In the genomic region with DNA sequence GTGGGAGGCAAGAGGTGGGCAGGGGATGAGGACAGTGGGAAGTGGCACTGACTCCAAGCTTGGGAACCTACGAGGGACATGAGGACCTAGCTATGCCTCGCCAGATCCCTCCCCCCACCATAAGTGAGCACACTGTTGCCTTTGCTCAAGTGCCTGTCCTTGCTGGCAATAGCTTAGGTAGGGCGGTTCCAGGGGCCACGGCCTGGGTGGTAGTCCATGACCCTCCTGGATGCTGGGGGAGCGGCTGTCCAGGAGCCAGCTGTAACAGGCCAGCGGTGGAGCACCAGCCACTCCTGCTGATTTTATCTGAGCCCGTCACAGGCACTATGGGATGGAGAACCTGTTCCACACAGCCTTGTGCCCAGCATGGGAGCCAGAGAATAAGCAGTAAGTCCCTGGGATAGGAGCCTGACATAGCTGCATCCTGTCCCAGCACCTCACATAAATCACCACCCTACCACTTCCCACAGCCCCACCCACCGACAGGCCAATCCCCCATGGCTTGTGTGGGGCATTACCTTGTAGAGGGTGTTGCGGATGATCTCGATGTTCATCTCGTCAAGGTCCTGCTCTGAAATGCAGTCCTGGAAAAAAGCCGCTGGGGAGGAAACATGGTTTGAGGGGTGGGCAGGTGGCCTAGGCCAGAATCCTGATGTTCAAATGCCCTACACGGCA, we compare ENCODE assay signal across 31 cellular contexts. TPM values are rescaled to one million over a fixed set of nuclear protein-coding genes. Genes with fewer than 3 reads are reported as not detected.
DNase-seq lines count a peak whose midpoint lies in the region; ATAC-seq, FAIRE-seq and TF ChIP-seq lines count a peak whose summit lies in the region.
"Had no signal": no experiment of that assay in that cellular context is flagged by ENCODE, and none has a peak within 500 bp of the region (broad histone marks: within the 10 kb centered on the region; RNA-seq: fewer than 3 reads in every experiment).

No MANE protein-coding gene starts in this region.

- peaks cover 6% of the 10 kb centered on the region; the same call in 1 of the 2 replicates for H3K9me1 ChIP-seq in IMR-90 (ENCODE audit: insufficient read depth, low read length)

- H3K79me1 ChIP-seq in IMR-90 (ENCODE audit: low read depth in 1 of 2, low read length in 2 of 2), result peaks cover 0 to 57% of the 10 kb centered on the region in 2 experiments; a peak in 2 of 4 replicates

- no peak overlapping the region for H3K56ac ChIP-seq in IMR-90 (ENCODE audit: extremely low read depth, insufficient read depth, low read length)

- DNase-seq in IMR-90, result no peak
- DNase-seq in bronchial epithelial cell (ENCODE audit: low read depth), result no peak
- peak; percentile 80 for DNase-seq in osteoblast (ENCODE audit: insufficient read length, low spot score, missing footprints)
- no peak for DNase-seq in suprapubic skin (ENCODE audit: low spot score in 2 of 2)
- no peak for DNase-seq in activated T-cell treated with anti-CD3 and anti-CD28 coated beads for 4 hours
- no peak for DNase-seq in esophagus squamous epithelium (lab: John Stamatoyannopoulos, UW)
- no peak for DNase-seq in AG20443 (ENCODE audit: low spot score)
- DNase-seq: ACHN; activated CD4-positive, CD25-positive, alpha-beta regulatory T cell treated with anti-CD3 and anti-CD28 coated beads, Interleukin-2, amount 50 U/mL, for 72 hours; activated T-cell treated with anti-CD3 and anti-CD28 coated beads, Interleukin-2, amount 50 U/mL, for 1 hour; Calu3; effector CD8-positive, alpha-beta T cell; midbrain; NCI-H187 treated with DMSO at 0.1 percent for 48 hours; NCI-H226; NCI-H82; SHP77; T-cell had no signal

- FAIRE-seq in bronchial epithelial cell (lab: Jason Lieb, UNC), result peak; percentile 7
- FAIRE-seq: GM12892, HTR-8/SVneo, pancreas had no signal

- POLR2A ChIA-PET in IMR-90 (lab: Charles Lee; ENCODE audit: unreplicated experiment), result no interaction called here

- peak overlapping the region; percentile 9 for H2AK9ac ChIP-seq in IMR-90 (replicated peaks; ENCODE audit: low read depth, low read length, poor library complexity)

- H3K4ac ChIP-seq in IMR-90 (ENCODE audit: low read depth, low read length), result no peak overlapping the region

- H4K20me1 ChIP-seq in IMR-90 (ENCODE audit: insufficient read depth, low read length) (peaks cover 50% of the 10 kb centered on the region), osteoblast (ENCODE audit: insufficient read depth, low read length) (peaks cover 63% of the 10 kb centered on the region)

- no peak overlapping the region for H4K91ac ChIP-seq in IMR-90 (ENCODE audit: insufficient read depth, low read depth, low read length)

- H4K8ac ChIP-seq in IMR-90 (ENCODE audit: low read depth in 2 of 2, low read length in 2 of 2), result no peak overlapping the region

- TF ChIP-seq EP300 in suprapubic skin (IDR thresholded peaks at IDR 0.05), result no peak

- H4K5ac ChIP-seq in IMR-90 (ENCODE audit: low read depth, low read length), result no peak overlapping the region

- 95% methylated on average over 9 of the region's 13 CpGs; no CpG with 5 or more reads in 1 of the 2 experiments for WGBS in IMR-90 (ENCODE audit: extremely low coverage in 2 of 2, insufficient read length in 1 of 2), 2 experiments
- 65% methylated on average over 9 of the region's 13 CpGs for WGBS in suprapubic skin
- 80 to 93% methylated on average over 1 to 3 of the region's 13 CpGs for WGBS in esophagus squamous epithelium, 2 donors

- H3K4me3 ChIP-seq in IMR-90 (ENCODE audit: insufficient read depth, low read depth, low read length) (no peak overlapping the region), bronchial epithelial cell (ENCODE audit: low read depth, low read length) (no peak overlapping the region), osteoblast (ENCODE audit: insufficient read depth, low read length) (no peak overlapping the region), suprapubic skin (no peak overlapping the region), esophagus squamous epithelium (no peak overlapping the region)
- H3K4me3 ChIP-seq: BLaER1 treated with 17β-estradiol and CSF1 and Interleukin-3, amounts not matched to agents 10 nM and 100 nM; pancreas; right lobe of liver had no signal

- no peak overlapping the region for H3K27ac ChIP-seq in IMR-90 (ENCODE audit: insufficient read depth, low read length)
- no peak overlapping the region for H3K27ac ChIP-seq in osteoblast (ENCODE audit: low read depth, low read length)
- H3K27ac ChIP-seq in suprapubic skin, result peak overlapping the region; percentile 63
- peak overlapping the region in 2 of 4 donors; percentile 25 to 47 for H3K27ac ChIP-seq in esophagus squamous epithelium
- H3K27ac ChIP-seq: BLaER1 treated with 17β-estradiol and CSF1 and Interleukin-3, amounts not matched to agents 10 nM and 100 nM; KMS-11 had no signal

- TF ChIP-seq POLR2A in IMR-90 (IDR thresholded peaks at IDR 0.05; ENCODE audit: low read depth, low read length) (no peak), suprapubic skin (IDR thresholded peaks at IDR 0.05) (no peak), esophagus squamous epithelium (IDR thresholded peaks at IDR 0.05) (no peak)

- TF ChIP-seq RAD21 in IMR-90 (IDR thresholded peaks at IDR 0.05; ENCODE audit: low read length), result no peak

- H3K27me3 ChIP-seq in IMR-90 (ENCODE audit: control insufficient read depth, insufficient read depth, low read length), result no peaks in the 10 kb centered on the region
- H3K27me3 ChIP-seq in bronchial epithelial cell (ENCODE audit: control insufficient read depth, insufficient read depth, low read length), result no peaks in the 10 kb centered on the region
- H3K27me3 ChIP-seq in osteoblast (ENCODE audit: insufficient read depth, low read length), result no peaks in the 10 kb centered on the region
- H3K27me3 ChIP-seq in suprapubic skin, result no peaks in the 10 kb centered on the region
- no peaks in the 10 kb centered on the region for H3K27me3 ChIP-seq in esophagus squamous epithelium
- H3K27me3 ChIP-seq: BLaER1 treated with 17β-estradiol and CSF1 and Interleukin-3, amounts not matched to agents 10 nM and 100 nM; pancreas; right lobe of liver had no signal

- H3K18ac ChIP-seq in IMR-90 (ENCODE audit: low read depth, low read length), result no peak overlapping the region

- dilution Hi-C loops in IMR-90 (cut with HindIII; ENCODE audit: low sequenced_read_pairs, unreplicated experiment), result no loop called here

- H3K79me2 ChIP-seq in osteoblast (ENCODE audit: insufficient read depth, low read length), result peaks cover 50% of the 10 kb centered on the region

- H2BK5ac ChIP-seq in IMR-90 (ENCODE audit: low read depth, low read length, poor library complexity, severe bottlenecking), result no peak overlapping the region

- H2AK5ac ChIP-seq in IMR-90 (ENCODE audit: low read depth, low read length), result no peak overlapping the region

- ATAC-seq in IMR-90 (ENCODE audit: low read depth) (no peak), HG03520 (IDR thresholded peaks at IDR 0.05; ENCODE audit: unreplicated experiment) (no peak)
- ATAC-seq: left colon, T-cell had no signal

- no peak overlapping the region for H2AFZ ChIP-seq in IMR-90 (replicated peaks; ENCODE audit: low read length, poor library complexity)
- no peak overlapping the region for H2AFZ ChIP-seq in osteoblast (ENCODE audit: low read length)

- H2BK20ac ChIP-seq in IMR-90 (ENCODE audit: low read depth, low read length), result no peak overlapping the region

- CTCF ChIA-PET in IMR-90 (lab: Yijun Ruan, JAX), result no interaction called here

- in situ Hi-C loops in IMR-90 (cut with MboI; ENCODE audit: low sequenced_read_pairs), result no loop called here

- H3K36me3 ChIP-seq in IMR-90 (ENCODE audit: control insufficient read depth, insufficient read depth, low read length) (peaks cover 28% of the 10 kb centered on the region), bronchial epithelial cell (ENCODE audit: control insufficient read depth, insufficient read depth, low read length) (peaks cover 30% of the 10 kb centered on the region), osteoblast (ENCODE audit: insufficient read depth, low read length) (peaks cover 15% of the 10 kb centered on the region), suprapubic skin (peaks cover 49% of the 10 kb centered on the region), esophagus squamous epithelium (peaks cover 23 to 92% (median 24%) of the 10 kb centered on the region in 3 donors)

- H2BK120ac ChIP-seq in IMR-90 (ENCODE audit: low read depth, low read length), result no peak overlapping the region

- no peak overlapping the region for H3K4me2 ChIP-seq in IMR-90 (ENCODE audit: low read depth, low read length)
- H3K4me2 ChIP-seq in osteoblast (ENCODE audit: insufficient read depth, low read length), result no peak overlapping the region
- H3K4me2 ChIP-seq: KMS-11 had no signal

- no peak overlapping the region for H3K23ac ChIP-seq in IMR-90 (ENCODE audit: low read depth, low read length)

- H3K4me1 ChIP-seq in IMR-90 (ENCODE audit: control insufficient read depth, insufficient read depth, low read length), result peaks cover 35% of the 10 kb centered on the region
- peaks cover 39% of the 10 kb centered on the region for H3K4me1 ChIP-seq in osteoblast (ENCODE audit: insufficient read depth, low read length)
- H3K4me1 ChIP-seq in suprapubic skin, result peaks cover 84% of the 10 kb centered on the region
- peaks cover 28 to 84% (median 46%) of the 10 kb centered on the region in 3 donors for H3K4me1 ChIP-seq in esophagus squamous epithelium

- BruUV-seq in IMR-90 (replicated peaks; lab: Mats Ljungman, UMichigan), result no TSS peak

- H3K9ac ChIP-seq in IMR-90 (ENCODE audit: low read depth, low read length), result no peak overlapping the region
- H3K9ac ChIP-seq: KMS-11 had no signal

- H3K14ac ChIP-seq in IMR-90 (replicated peaks; ENCODE audit: low read depth, low read length), result no peak overlapping the region

- H3K9me3 ChIP-seq in IMR-90 (ENCODE audit: control insufficient read depth, insufficient read depth, low read length) (no peaks in the 10 kb centered on the region), osteoblast (ENCODE audit: low read depth, low read length) (no peaks in the 10 kb centered on the region), suprapubic skin (no peaks in the 10 kb centered on the region), esophagus squamous epithelium (no peaks in the 10 kb centered on the region)
- H3K9me3 ChIP-seq: BLaER1 treated with 17β-estradiol and CSF1 and Interleukin-3, amounts not matched to agents 10 nM and 100 nM; pancreas; right lobe of liver had no signal

- H2BK15ac ChIP-seq in IMR-90 (ENCODE audit: low read depth, low read length), result no peak overlapping the region

- intact Hi-C loops in IMR-90 (cut with micrococcal nuclease) (no loop called here), esophagus squamous epithelium (cut with DNase I) (no loop called here)

- no peak for TF ChIP-seq CTCF in IMR-90 (conservative IDR thresholded peaks at IDR 0.05; ENCODE audit: low read depth, low read length)
- no peak for TF ChIP-seq CTCF in bronchial epithelial cell (IDR thresholded peaks at IDR 0.05; ENCODE audit: insufficient read depth, low read length, severe bottlenecking)
- TF ChIP-seq CTCF in osteoblast (IDR thresholded peaks at IDR 0.05; ENCODE audit: extremely low read depth, low read depth, low read length), result no peak
- TF ChIP-seq CTCF in suprapubic skin (IDR thresholded peaks at IDR 0.05), result no peak
- TF ChIP-seq CTCF in esophagus squamous epithelium (IDR thresholded peaks at IDR 0.05), result no peak

RNA-seq across cellular contexts. Expression of gene HSD11B2, which starts 11.8 kb away (rescaled TPM):
- total RNA-seq in IMR-90 (2012; rRNA removed) (not detected in 2 replicates), bronchial epithelial cell (2.1 and 2.3 TPM in 2 replicates), osteoblast (not detected in 2 replicates), suprapubic skin (100 to 1,000 TPM in 1 of 4 donors, 10 to 100 TPM in 3; 45.6 to 164 (median 69.1) TPM), esophagus squamous epithelium (10 to 100 TPM in 1 of 4 donors, 1 to 10 TPM in 3; 2.1 to 13.0 (median 6.7) TPM)
- 0.26 and 0.27 TPM in 2 replicates for polyA plus RNA-seq in IMR-90 (2012; rRNA removed)
- polyA plus RNA-seq in IMR-90 (2012; cell fraction: cytosol; rRNA removed), result 0.12 TPM in 1 of 2 replicates, not detected in the other
- polyA plus RNA-seq in IMR-90 (2012; cell fraction: nucleus; rRNA removed; ENCODE audit: low replicate concordance), result 0.47 and 0.60 TPM in 2 replicates
- total RNA-seq: Daoy, OCI-LY7 had no signal

RNA-seq across cellular contexts. Expression of gene ZDHHC1, which starts 26.4 kb away (rescaled TPM):
- total RNA-seq in IMR-90 (2012; rRNA removed) (1.7 and 2.0 TPM in 2 replicates), bronchial epithelial cell (1.8 and 4.1 TPM in 2 replicates), osteoblast (9.0 and 13.3 TPM in 2 replicates), suprapubic skin (10 to 100 TPM; 14.0 to 31.0 (median 23.8) TPM), esophagus squamous epithelium (10 to 100 TPM in 1 of 4 donors, 1 to 10 TPM in 3; 2.5 to 11.1 (median 3.8) TPM)
- 5.9 and 6.1 TPM in 2 replicates for polyA plus RNA-seq in IMR-90 (2012; rRNA removed)
- 4.2 and 9.4 TPM in 2 replicates for polyA plus RNA-seq in IMR-90 (2012; cell fraction: cytosol; rRNA removed)
- polyA plus RNA-seq in IMR-90 (2012; cell fraction: nucleus; rRNA removed; ENCODE audit: low replicate concordance), result 16.9 and 38.6 TPM in 2 replicates
- total RNA-seq: OCI-LY7 had no signal

RNA-seq across cellular contexts. Expression of gene ATP6V0D1, which starts 38.2 kb away (rescaled TPM):
- total RNA-seq in IMR-90 (2012; rRNA removed) (112 and 128 TPM in 2 replicates), bronchial epithelial cell (78.2 and 79.4 TPM in 2 replicates), osteoblast (146 and 158 TPM in 2 replicates), suprapubic skin (100 to 1,000 TPM in 3 of 4 donors, 10 to 100 TPM in 1; 90.0 to 134 (median 110) TPM), esophagus squamous epithelium (100 to 1,000 TPM in 3 of 4 donors, 10 to 100 TPM in 1; 99.4 to 158 (median 131) TPM)
- 123 and 124 TPM in 2 replicates for polyA plus RNA-seq in IMR-90 (2012; rRNA removed)
- polyA plus RNA-seq in IMR-90 (2012; cell fraction: cytosol; rRNA removed), result 207 and 212 TPM in 2 replicates
- polyA plus RNA-seq in IMR-90 (2012; cell fraction: nucleus; rRNA removed; ENCODE audit: low replicate concordance), result 94.6 and 127 TPM in 2 replicates

RNA-seq across cellular contexts. Expression of gene AGRP, which starts 40.6 kb away (rescaled TPM):
- total RNA-seq in IMR-90 (2012; rRNA removed) (not detected in 2 replicates), bronchial epithelial cell (not detected in 2 replicates), osteoblast (not detected in 2 replicates), suprapubic skin (not detected), esophagus squamous epithelium (not detected)
- not detected in 2 replicates for polyA plus RNA-seq in IMR-90 (2012; rRNA removed)
- not detected in 2 replicates for polyA plus RNA-seq in IMR-90 (2012; cell fraction: cytosol; rRNA removed)
- polyA plus RNA-seq in IMR-90 (2012; cell fraction: nucleus; rRNA removed; ENCODE audit: low replicate concordance), result not detected in 2 replicates
- total RNA-seq: Calu3, Daoy, epithelial cell of proximal tubule, H4, left colon, OCI-LY7, pancreas, right lobe of liver, T-cell, urinary bladder had no signal
- polyA plus RNA-seq: urinary bladder had no signal

RNA-seq across cellular contexts. Expression of gene TPPP3, which starts 49.4 kb away (rescaled TPM):
- total RNA-seq in IMR-90 (2012; rRNA removed), result 0.54 and 0.56 TPM in 2 replicates
- 2.2 and 2.4 TPM in 2 replicates for polyA plus RNA-seq in IMR-90 (2012; rRNA removed)
- 2.0 and 3.4 TPM in 2 replicates for polyA plus RNA-seq in IMR-90 (2012; cell fraction: cytosol; rRNA removed)
- 1.8 and 2.4 TPM in 2 replicates for polyA plus RNA-seq in IMR-90 (2012; cell fraction: nucleus; rRNA removed; ENCODE audit: low replicate concordance)
- 0.13 TPM in 1 of 2 replicates, not detected in the other for total RNA-seq in bronchial epithelial cell
- total RNA-seq in osteoblast, result 0.59 and 0.72 TPM in 2 replicates
- total RNA-seq in suprapubic skin, result 100 to 1,000 TPM in 3 of 4 donors, 10 to 100 TPM in 1; 47.6 to 182 (median 121) TPM
- 10 to 100 TPM in 2 of 4 donors, 1 to 10 TPM in 2; 3.0 to 26.2 (median 8.2) TPM for total RNA-seq in esophagus squamous epithelium
- total RNA-seq: Daoy, epithelial cell of proximal tubule, H4, OCI-LY7 had no signal
